ENCODE assay signal across 31 cellular contexts in genomic region chr19:50673118-50673517, GRCh38. TPM values are rescaled to one million over a fixed set of nuclear protein-coding genes. Genes with fewer than 3 reads are reported as not detected.
"Had no signal": no experiment of that assay in that cellular context is flagged by ENCODE, and none has a peak within 500 bp of the region (broad histone marks: within the 10 kb centered on the region; RNA-seq: fewer than 3 reads in every experiment).

No MANE protein-coding gene starts in this region.

- H3K4me1 Mint-ChIP-seq: activated CD4-positive, alpha-beta T cell treated with anti-CD3 and anti-CD28 coated beads, Interleukin-2, amount 10 ng/mL, durations not matched to agents 7 days and 5 days; activated naive CD4-positive, alpha-beta T cell treated with anti-CD3 and anti-CD28 coated beads, Interleukin-2, amount 10 ng/mL, durations not matched to agents 7 days and 5 days; brain had no signal

- H3K9me3 Mint-ChIP-seq: activated CD8-positive, alpha-beta T cell treated with anti-CD3 and anti-CD28 coated beads for 36 hours; activated naive CD4-positive, alpha-beta T cell treated with anti-CD3 and anti-CD28 coated beads, Interleukin-2, amount 10 ng/mL, durations not matched to agents 7 days and 5 days; activated naive CD4-positive, alpha-beta T cell treated with anti-CD3 and anti-CD28 coated beads, Interleukin-2, amount 50 U/mL, for 72 hours; activated naive CD8-positive, alpha-beta T cell treated with anti-CD3 and anti-CD28 coated beads, Interleukin-2, amount 10 ng/mL, durations not matched to agents 7 days and 5 days had no signal

- H3K4me1 ChIP-seq: ascending aorta, breast epithelium, colonic mucosa had no signal

- H3K4me3 ChIP-seq: ascending aorta, breast epithelium, cardiac muscle cell, colonic mucosa, esophagus squamous epithelium had no signal

- H3K27ac ChIP-seq: ascending aorta, breast epithelium, cardiac muscle cell, colonic mucosa, epithelial cell of prostate, esophagus squamous epithelium had no signal

- H3K27ac Mint-ChIP-seq: activated CD4-positive, alpha-beta T cell treated with anti-CD3 and anti-CD28 coated beads, Interleukin-2, amount 10 ng/mL, durations not matched to agents 7 days and 5 days; activated CD8-positive, alpha-beta T cell treated with anti-CD3 and anti-CD28 coated beads for 36 hours; activated naive CD4-positive, alpha-beta T cell treated with anti-CD3 and anti-CD28 coated beads, Interleukin-2, amount 10 ng/mL, durations not matched to agents 7 days and 5 days; activated naive CD4-positive, alpha-beta T cell treated with anti-CD3 and anti-CD28 coated beads, Interleukin-2, amount 50 U/mL, for 72 hours; activated naive CD8-positive, alpha-beta T cell treated with anti-CD3 and anti-CD28 coated beads, Interleukin-2, amount 10 ng/mL, durations not matched to agents 7 days and 5 days; brain had no signal

- DNase-seq: activated CD4-positive, alpha-beta T cell treated with anti-CD3 and anti-CD28 coated beads for 1 hour; activated CD4-positive, alpha-beta T cell treated with anti-CD3 and anti-CD28 coated beads for 4 hours; activated CD4-positive, alpha-beta T cell treated with anti-CD3 and anti-CD28 coated beads, Interleukin-2, amount 10 ng/mL, durations not matched to agents 7 days and 5 days; activated CD4-positive, alpha-beta T cell treated with anti-CD3 and anti-CD28 coated beads, Interleukin-2, amount 50 U/mL, for 4 hours; activated CD8-positive, alpha-beta memory T cell treated with anti-CD3 and anti-CD28 coated beads for 24 hours; activated CD8-positive, alpha-beta T cell treated with anti-CD3 and anti-CD28 coated beads for 36 hours; activated gamma-delta T cell; activated naive CD4-positive, alpha-beta T cell; activated naive CD4-positive, alpha-beta T cell treated with anti-CD3 and anti-CD28 coated beads, Interleukin-2, amount 10 ng/mL, durations not matched to agents 7 days and 5 days; activated naive CD8-positive, alpha-beta T cell treated with anti-CD3 and anti-CD28 coated beads, Interleukin-2, amount 10 ng/mL, durations not matched to agents 7 days and 5 days; activated T-cell treated with anti-CD3 and anti-CD28 coated beads, Interleukin-2, amount 50 U/mL, for 48 hours; central memory CD4-positive, alpha-beta T cell; cerebellar nuclear complex; colonic mucosa; effector CD8-positive, alpha-beta T cell; esophagus squamous epithelium; foreskin melanocyte; head of caudate nucleus; T-helper 2 cell had no signal

- FAIRE-seq: endometrium, endothelial cell of umbilical vein had no signal

- H3K36me3 ChIP-seq: ascending aorta, breast epithelium, cardiac muscle cell, colonic mucosa, esophagus squamous epithelium had no signal

- H3K36me3 Mint-ChIP-seq: activated naive CD4-positive, alpha-beta T cell treated with anti-CD3 and anti-CD28 coated beads, Interleukin-2, amount 10 ng/mL, durations not matched to agents 7 days and 5 days; activated naive CD8-positive, alpha-beta T cell treated with anti-CD3 and anti-CD28 coated beads, Interleukin-2, amount 10 ng/mL, durations not matched to agents 7 days and 5 days had no signal

- H3K4me3 Mint-ChIP-seq: activated CD4-positive, alpha-beta T cell treated with anti-CD3 and anti-CD28 coated beads, Interleukin-2, amount 10 ng/mL, durations not matched to agents 7 days and 5 days; activated CD8-positive, alpha-beta T cell treated with anti-CD3 and anti-CD28 coated beads for 36 hours; activated naive CD4-positive, alpha-beta T cell treated with anti-CD3 and anti-CD28 coated beads, Interleukin-2, amount 10 ng/mL, durations not matched to agents 7 days and 5 days; activated naive CD8-positive, alpha-beta T cell treated with anti-CD3 and anti-CD28 coated beads, Interleukin-2, amount 10 ng/mL, durations not matched to agents 7 days and 5 days; brain had no signal

- ATAC-seq: activated CD8-positive, alpha-beta T cell treated with anti-CD3 and anti-CD28 coated beads for 36 hours; activated naive CD4-positive, alpha-beta T cell treated with anti-CD3 and anti-CD28 coated beads, Interleukin-2, amount 50 U/mL, for 72 hours had no signal

- H3K9me3 ChIP-seq: ascending aorta, breast epithelium, colonic mucosa, esophagus squamous epithelium had no signal

RNA-seq across cellular contexts. Expression of gene C19orf81, which starts 23.9 kb away (rescaled TPM):
- total RNA-seq: activated CD4-positive, alpha-beta T cell treated with anti-CD3 and anti-CD28 coated beads, Interleukin-2, amount 10 ng/mL, durations not matched to agents 7 days and 5 days; ascending aorta; breast epithelium; colonic mucosa; dermis microvascular lymphatic vessel endothelial cell; esophagus squamous epithelium; fibroblast of lung; fibroblast of villous mesenchyme; T-helper 1 cell treated with Interleukin-12 subunit alpha and Interleukin-12 subunit beta and Interleukin-4 antibody, amounts not matched to agents 30 ng/mL and 1 ng/mL, for 36 hours had no signal
- polyA plus RNA-seq: fibroblast of lung had no signal

RNA-seq across cellular contexts. Expression of gene SYT3, which starts 33.4 kb away (rescaled TPM):
- total RNA-seq: activated CD4-positive, alpha-beta T cell treated with anti-CD3 and anti-CD28 coated beads, Interleukin-2, amount 10 ng/mL, durations not matched to agents 7 days and 5 days; activated CD8-positive, alpha-beta T cell treated with anti-CD3 and anti-CD28 coated beads for 36 hours; dermis microvascular lymphatic vessel endothelial cell; fibroblast of lung; fibroblast of villous mesenchyme; T-helper 1 cell treated with Interleukin-12 subunit alpha and Interleukin-12 subunit beta and Interleukin-4 antibody, amounts not matched to agents 30 ng/mL and 1 ng/mL, for 36 hours had no signal
- polyA plus RNA-seq: fibroblast of lung had no signal

RNA-seq across cellular contexts. Expression of gene SHANK1, which starts 46.5 kb away (rescaled TPM):
- total RNA-seq: activated CD4-positive, alpha-beta T cell treated with anti-CD3 and anti-CD28 coated beads, Interleukin-2, amount 10 ng/mL, durations not matched to agents 7 days and 5 days; activated naive CD8-positive, alpha-beta T cell treated with anti-CD3 and anti-CD28 coated beads, Interleukin-2, amount 10 ng/mL, durations not matched to agents 7 days and 5 days; T-helper 1 cell treated with Interleukin-12 subunit alpha and Interleukin-12 subunit beta and Interleukin-4 antibody, amounts not matched to agents 30 ng/mL and 1 ng/mL, for 36 hours had no signal

RNA-seq across cellular contexts. Expression of gene CLEC11A, which starts 50.0 kb away (rescaled TPM):
- total RNA-seq: ascending aorta had no signal
